21 cellular contexts compared by ENCODE assay signal in genomic region chr10:111522551-111522950, GRCh38.
"Had no signal": no experiment of that assay in that cellular context is flagged by ENCODE, and none has a peak within 500 bp of the region (broad histone marks: within the 10 kb centered on the region; RNA-seq: fewer than 3 reads in every experiment).

No MANE protein-coding gene starts in this region.

- DNase-seq: colonic mucosa; effector CD8-positive, alpha-beta T cell; endodermal cell; foreskin fibroblast; heart left ventricle; kidney; mammary epithelial cell; naive thymus-derived CD8-positive, alpha-beta T cell; nephron progenitor cell; nucleus accumbens; posterior cingulate gyrus; psoas muscle; right cardiac atrium; sigmoid colon; stimulated activated CD4-positive, alpha-beta T cell treated with anti-CD3 and anti-CD28 coated beads, Interleukin-2, amount 100 ng/mL, for 24 hours; stimulated activated CD4-positive, alpha-beta T cell treated with anti-CD3 and anti-CD28 coated beads, Interleukin-4, amount 100 ng/mL, for 4 hours; stimulated activated naive B cell treated with anti-CD40 and anti-IgM and Interleukin-4, amounts not matched to agents 10 μg/mL and 1 μg/mL and 100 μg/mL, for 72 hours; upper lobe of left lung had no signal

- ATAC-seq: esophagus mucosa; gastroesophageal sphincter; heart left ventricle; left lobe of liver; naive thymus-derived CD8-positive, alpha-beta T cell; psoas muscle; right cardiac atrium; stimulated activated naive B cell treated with anti-CD40 and anti-IgM and Interleukin-4, amounts not matched to agents 10 μg/mL and 1 μg/mL and 100 μg/mL, for 72 hours had no signal
